ENCODE assay signal across 8 cellular contexts in genomic region chr6:151806757-151807512, GRCh38. TPM values are rescaled to one million over a fixed set of nuclear protein-coding genes. Genes with fewer than 3 reads are reported as not detected.
DNase-seq lines count a peak whose midpoint lies in the region; TF ChIP-seq lines count a peak whose summit lies in the region.

No MANE protein-coding gene starts in this region.

- H3K27ac Mint-ChIP-seq in Calu3 (ENCODE audit: unreplicated experiment), result no peak overlapping the region

- H3K4me2 ChIP-seq in parathyroid adenoma (ENCODE audit: low read length), result peak overlapping the region; percentile 58

- no TSS peak for BruUV-seq in Calu3 (replicated peaks; lab: Mats Ljungman, UMichigan)

- H3K9me3 Mint-ChIP-seq in Calu3 (ENCODE audit: low read depth, unreplicated experiment), result no peaks in the 10 kb centered on the region

- no peak for TF ChIP-seq POLR2A in esophagus squamous epithelium (IDR thresholded peaks at IDR 0.05)

- H3K36me3 ChIP-seq in esophagus squamous epithelium, result no peaks in the 10 kb centered on the region
- no peaks in the 10 kb centered on the region for H3K36me3 ChIP-seq in parathyroid adenoma (ENCODE audit: control insufficient read depth, insufficient read depth, low read length)

- peak overlapping the region; percentile 34 to 63 (median 42) for H3K4me3 ChIP-seq in esophagus squamous epithelium
- H3K4me3 ChIP-seq in parathyroid adenoma (ENCODE audit: low read depth, low read length), result no peak overlapping the region

- no peaks in the 10 kb centered on the region for H3K4me1 Mint-ChIP-seq in Calu3 (ENCODE audit: low read depth, unreplicated experiment)

- no peak for TF ChIP-seq CTCF in Calu3 (IDR thresholded peaks at IDR 0.05; ENCODE audit: unreplicated experiment)
- TF ChIP-seq CTCF in esophagus squamous epithelium (IDR thresholded peaks at IDR 0.05), result no peak
- TF ChIP-seq CTCF in parathyroid adenoma (IDR thresholded peaks at IDR 0.05), result no peak

- peaks cover 0 to 84% (median 1%) of the 10 kb centered on the region in 4 donors for H3K27me3 ChIP-seq in esophagus squamous epithelium
- peaks cover 6% of the 10 kb centered on the region for H3K27me3 ChIP-seq in parathyroid adenoma (ENCODE audit: control insufficient read depth, insufficient read depth, low read length)

- H3K79me2 ChIP-seq in parathyroid adenoma, result no peaks in the 10 kb centered on the region

- no peak for DNase-seq in Calu3
- peak; percentile 25 for DNase-seq in OCI-M1 (lab: John Stamatoyannopoulos, UW)
- no peak for DNase-seq in esophagus squamous epithelium (lab: John Stamatoyannopoulos, UW)
- DNase-seq in A172 (ENCODE audit: low spot score), result no peak
- no peak for DNase-seq in amniotic stem cell (lab: John Stamatoyannopoulos, UW)
- no peak for DNase-seq in NCI-H1694 (lab: John Stamatoyannopoulos, UW)
- DNase-seq in NCI-H345 treated with DMSO at 0.1 percent for 48 hours (lab: John Stamatoyannopoulos, UW; ENCODE audit: unreplicated experiment), result no peak

- no peak overlapping the region for H2AFZ ChIP-seq in parathyroid adenoma

- 14 to 18% methylated on average over 19 to 20 of the region's 20 CpGs for WGBS in esophagus squamous epithelium, 2 donors

- H3K9ac ChIP-seq in parathyroid adenoma, result no peak overlapping the region

- intact Hi-C loops in Calu3 (cut with micrococcal nuclease; ENCODE audit: unreplicated experiment), result no loop called here
- intact Hi-C loops in esophagus squamous epithelium (cut with DNase I), result no loop called here

- H3K4me3 Mint-ChIP-seq in Calu3 (ENCODE audit: low read depth, unreplicated experiment), result peak overlapping the region; percentile 71

- CTCF ChIA-PET in Calu3 (lab: Charles Lee), result no interaction called here

- no peaks in the 10 kb centered on the region for H3K36me3 Mint-ChIP-seq in Calu3 (ENCODE audit: insufficient read depth, unreplicated experiment)

- H3K4me1 ChIP-seq in esophagus squamous epithelium, result peaks cover 11 to 38% (median 11%) of the 10 kb centered on the region in 3 donors
- H3K4me1 ChIP-seq in parathyroid adenoma, result no peaks in the 10 kb centered on the region

- no peaks in the 10 kb centered on the region for H3K9me3 ChIP-seq in esophagus squamous epithelium
- no peaks in the 10 kb centered on the region for H3K9me3 ChIP-seq in parathyroid adenoma (ENCODE audit: control insufficient read depth, low read length)

- H3K27ac ChIP-seq in esophagus squamous epithelium (no peak overlapping the region), parathyroid adenoma (no peak overlapping the region)

- H3K27me3 Mint-ChIP-seq in Calu3 (ENCODE audit: unreplicated experiment), result peaks cover 47% of the 10 kb centered on the region

RNA-seq across cellular contexts. Expression of gene ESR1, which starts 0.5 kb away (rescaled TPM):
- total RNA-seq in Calu3 (2022) (0.29 and 0.50 TPM in 2 replicates), esophagus squamous epithelium (1 to 10 TPM in 1 of 4 donors, under 1 TPM in 2, not detected in 1; 0.40 to 1.1 (median 0.95) TPM)
- total RNA-seq in A172 (2014; rRNA removed; shearing (Covaris generic)), result 0.02 TPM in 1 of 2 replicates, not detected in the other
